8 cellular contexts compared by ENCODE assay signal in the genomic region with DNA sequence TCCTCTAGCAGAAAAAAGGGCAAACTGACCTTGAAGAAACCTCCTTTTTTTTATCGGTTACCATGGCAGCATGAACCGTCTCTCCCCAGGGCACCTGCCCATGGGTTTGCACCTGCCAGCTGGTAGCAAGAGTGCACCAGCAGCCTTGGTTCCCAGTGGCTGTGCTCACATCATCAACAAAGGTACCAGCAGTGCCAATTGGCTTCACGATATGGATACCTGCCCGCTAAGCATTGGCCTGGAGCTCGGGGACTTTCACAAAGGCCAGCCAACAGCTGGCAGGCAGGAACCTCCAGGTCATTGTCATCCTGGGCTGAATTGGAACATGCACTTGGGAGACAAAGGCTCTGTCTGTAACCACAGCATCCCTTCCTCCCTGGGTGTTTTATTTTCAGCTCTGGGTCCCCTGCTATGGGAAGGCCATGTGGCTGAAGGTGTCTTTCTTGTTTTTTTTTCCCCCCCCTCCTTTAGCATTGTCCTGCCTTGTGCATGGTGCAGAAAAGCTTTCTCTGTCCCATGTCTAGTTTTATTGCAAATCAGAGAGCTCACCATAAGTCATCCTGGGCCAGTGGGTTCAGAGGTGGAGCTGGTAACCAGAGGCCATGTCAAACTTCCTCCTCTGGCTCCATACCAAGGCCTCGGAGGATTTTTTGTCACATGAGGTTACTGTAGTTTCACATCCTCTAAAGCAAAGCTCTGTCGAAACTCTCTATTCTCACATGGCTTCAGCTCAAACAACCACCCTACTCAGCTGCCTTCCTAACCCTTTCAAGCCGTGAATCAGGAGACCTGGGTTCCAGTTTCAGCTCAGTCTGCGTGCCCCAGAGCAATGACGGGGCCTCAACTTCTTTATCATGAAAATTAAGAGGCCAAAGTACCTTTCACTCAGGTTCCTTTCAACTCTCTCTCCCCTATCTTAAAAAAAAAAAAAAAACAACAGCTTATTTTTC.
DNase-seq lines count a peak whose midpoint lies in the region; ATAC-seq and TF ChIP-seq lines count a peak whose summit lies in the region.

No MANE protein-coding gene starts in this region.

- H3K27ac ChIP-seq in cardiac muscle cell (no peak overlapping the region), smooth muscle cell (ENCODE audit: low read depth) (no peak overlapping the region), GM23248 (no peak overlapping the region)

- H3K79me2 ChIP-seq in smooth muscle cell (ENCODE audit: low read depth) (no peaks in the 10 kb centered on the region), GM23248 (ENCODE audit: insufficient read depth) (no peaks in the 10 kb centered on the region)

- no peak overlapping the region for H3K4me3 Mint-ChIP-seq in activated CD8-positive, alpha-beta T cell treated with anti-CD3 and anti-CD28 coated beads for 36 hours

- in situ Hi-C loops in GM23248 (cut with MboI), result no loop called here

- no peak overlapping the region for H3K9ac ChIP-seq in smooth muscle cell (ENCODE audit: low read depth)
- H3K9ac ChIP-seq in GM23248, result no peak overlapping the region

- H3K9me3 Mint-ChIP-seq in activated CD8-positive, alpha-beta T cell treated with anti-CD3 and anti-CD28 coated beads for 36 hours, result peaks cover 5% of the 10 kb centered on the region

- peaks cover 25% of the 10 kb centered on the region for H3K4me1 Mint-ChIP-seq in activated CD8-positive, alpha-beta T cell treated with anti-CD3 and anti-CD28 coated beads for 36 hours (ENCODE audit: low read depth)

- ATAC-seq in GM18511 (IDR thresholded peaks at IDR 0.05; ENCODE audit: unreplicated experiment), result peak; percentile 98
- peak; percentile 98 for ATAC-seq in HG02642 (IDR thresholded peaks at IDR 0.05; ENCODE audit: poor library complexity, unreplicated experiment)
- ATAC-seq in activated CD8-positive, alpha-beta T cell treated with anti-CD3 and anti-CD28 coated beads for 36 hours, result peak; percentile 94

- H3K9me3 ChIP-seq in cardiac muscle cell (ENCODE audit: low read depth) (no peaks in the 10 kb centered on the region), smooth muscle cell (replicated peaks; ENCODE audit: low read depth) (no peaks in the 10 kb centered on the region), GM23248 (ENCODE audit: low read depth) (no peaks in the 10 kb centered on the region)

- H3K27me3 ChIP-seq in cardiac muscle cell (no peaks in the 10 kb centered on the region), smooth muscle cell (ENCODE audit: low read depth) (no peaks in the 10 kb centered on the region), GM23248 (replicated peaks; ENCODE audit: insufficient read depth) (no peaks in the 10 kb centered on the region)

- DNase-seq in NCI-H1092 treated with DMSO at 0.1 percent for 48 hours (lab: John Stamatoyannopoulos, UW), result peak; percentile 81
- DNase-seq in activated CD8-positive, alpha-beta T cell treated with anti-CD3 and anti-CD28 coated beads for 36 hours, result peak; percentile 63
- peak; percentile 27 to 45 for DNase-seq in cardiac muscle cell (ENCODE audit: low read depth in 1 of 2, low spot score in 1 of 2)
- DNase-seq in smooth muscle cell (lab: John Stamatoyannopoulos, UW; ENCODE audit: unreplicated experiment), result no peak
- no peak for DNase-seq in SW480 (ENCODE audit: low spot score)
- DNase-seq in GM23248, result no peak

- WGBS in smooth muscle cell (ENCODE audit: low lambda C conversion rate), result 72% methylated on average over 10 of the region's 10 CpGs
- 57 to 58% methylated on average over 10 of the region's 10 CpGs for WGBS in GM23248 (ENCODE audit: low coverage in 1 of 2, low lambda C conversion rate in 2 of 2, missing lambda C conversion rate in 2 of 2), 2 experiments

- peaks cover 1% of the 10 kb centered on the region for H3K27me3 Mint-ChIP-seq in activated CD8-positive, alpha-beta T cell treated with anti-CD3 and anti-CD28 coated beads for 36 hours

- H3K4me2 ChIP-seq in smooth muscle cell (no peak overlapping the region), GM23248 (ENCODE audit: unreplicated experiment) (no peak overlapping the region)

- POLR2A ChIA-PET in activated CD8-positive, alpha-beta T cell treated with anti-CD3 and anti-CD28 coated beads for 36 hours (lab: Charles Lee), result interaction anchor here (0.8 to 1.0 kb wide), 2 partner anchors 49 to 59 kb away, joined by 3 read pairs; no protein-coding TSS in a partner anchor

- H3F3A ChIP-seq in smooth muscle cell (ENCODE audit: low read depth), result no peaks in the 10 kb centered on the region
- 0 out of 2 replicates have a peak, but pooled peaks cover 5% of the 10 kb centered on the region for H3F3A ChIP-seq in GM23248 (ENCODE audit: insufficient read depth)

- peak overlapping the region; percentile 31 for H2AFZ ChIP-seq in smooth muscle cell (ENCODE audit: low read depth)
- no peak overlapping the region for H2AFZ ChIP-seq in GM23248

- intact Hi-C loops in activated CD8-positive, alpha-beta T cell treated with anti-CD3 and anti-CD28 coated beads for 36 hours (cut with micrococcal nuclease), result no loop called here

- H3K4me3 ChIP-seq in cardiac muscle cell (no peak overlapping the region), smooth muscle cell (no peak overlapping the region), GM23248 (no peak overlapping the region)

- H3K9me2 ChIP-seq in GM23248 (ENCODE audit: insufficient read depth), result no peaks in the 10 kb centered on the region

- H3K36me3 Mint-ChIP-seq in activated CD8-positive, alpha-beta T cell treated with anti-CD3 and anti-CD28 coated beads for 36 hours (ENCODE audit: low read depth), result peaks cover 2% of the 10 kb centered on the region

- H3K27ac Mint-ChIP-seq in activated CD8-positive, alpha-beta T cell treated with anti-CD3 and anti-CD28 coated beads for 36 hours, result peak overlapping the region; percentile 44

- CTCF ChIA-PET in activated CD8-positive, alpha-beta T cell treated with anti-CD3 and anti-CD28 coated beads for 36 hours (lab: Charles Lee), result interaction anchor here (0.7 to 1.1 kb wide), 3 partner anchors 21 to 168 kb away, joined by 3 to 6 read pairs (median 3); no protein-coding TSS in a partner anchor

- H3K4me1 ChIP-seq in cardiac muscle cell (ENCODE audit: low read depth) (peaks cover 6% of the 10 kb centered on the region), smooth muscle cell (ENCODE audit: low read depth) (no peaks in the 10 kb centered on the region), GM23248 (ENCODE audit: insufficient read depth) (no peaks in the 10 kb centered on the region)

- no peaks in the 10 kb centered on the region for H4K20me1 ChIP-seq in smooth muscle cell (ENCODE audit: low read depth)
- H4K20me1 ChIP-seq in GM23248 (ENCODE audit: insufficient read depth), result no peaks in the 10 kb centered on the region

- H3K36me3 ChIP-seq in cardiac muscle cell (no peaks in the 10 kb centered on the region), smooth muscle cell (ENCODE audit: low read depth) (no peaks in the 10 kb centered on the region), GM23248 (ENCODE audit: low read depth) (no peaks in the 10 kb centered on the region)

- no peak for TF ChIP-seq CTCF in activated CD8-positive, alpha-beta T cell treated with anti-CD3 and anti-CD28 coated beads for 36 hours (IDR thresholded peaks at IDR 0.05)
- TF ChIP-seq CTCF in cardiac muscle cell (IDR thresholded peaks at IDR 0.05; ENCODE audit: low read depth, low read length) (no peak), smooth muscle cell (IDR thresholded peaks at IDR 0.05; ENCODE audit: borderline replicate concordance, insufficient read depth, poor library complexity, severe bottlenecking) (no peak)

Comparison
In these comparisons a context has a peak if more than half of its experiments do, and no peak if none do; other contexts are left out.
1. DNase-seq: peak in NCI-H1092 treated with DMSO at 0.1 percent for 48 hours (single experiment), activated CD8-positive, alpha-beta T cell treated with anti-CD3 and anti-CD28 coated beads for 36 hours (single experiment) and cardiac muscle cell (2 of 2); none in smooth muscle cell (single experiment), SW480 (single experiment) and GM23248 (single experiment).
2. Peak in every context shown above with its lines, with median percentiles within 50 percentile points of each other: ATAC-seq.